ENCODE assay signal across 18 cellular contexts in genomic region chr19:18229915-18230314, GRCh38. TPM values are rescaled to one million over a fixed set of nuclear protein-coding genes. Genes with fewer than 3 reads are reported as not detected.
DNase-seq lines count a peak whose midpoint lies in the region; ATAC-seq, FAIRE-seq and TF ChIP-seq lines count a peak whose summit lies in the region.
"Had no signal": no experiment of that assay in that cellular context is flagged by ENCODE, and none has a peak within 500 bp of the region (broad histone marks: within the 10 kb centered on the region; RNA-seq: fewer than 3 reads in every experiment).

No MANE protein-coding gene starts in this region.

- DNase-seq in A549 (ENCODE audit: low read depth in 1 of 2, low spot score in 1 of 2): no peak
- DNase-seq in K562 (ENCODE audit: extremely low read depth in 1 of 4, low spot score in 3 of 4): no peak
- no peak for DNase-seq in OCI-M2 (lab: John Stamatoyannopoulos, UW; ENCODE audit: unreplicated experiment)
- DNase-seq in DMS79 (lab: John Stamatoyannopoulos, UW): no peak
- DNase-seq: 8988T; BE2C; CD4-positive, alpha-beta memory T cell; DMS153; DMS79 treated with DMSO at 0.1 percent for 48 hours; GF-D8; Kasumi-1; KG1 had no signal

- peaks cover 6% of the 10 kb centered on the region for H3K9me1 ChIP-seq in K562 (ENCODE audit: control insufficient read depth, insufficient read depth, low read length)

- TF ChIP-seq RAD21 in A549 (conservative IDR thresholded peaks at IDR 0.05 in 1 of 2, IDR thresholded peaks at IDR 0.05 in 1 of 2): no peak
- TF ChIP-seq RAD21 in K562 (CRISPR knock-in tag; conservative IDR thresholded peaks at IDR 0.05 in 1 of 2, IDR thresholded peaks at IDR 0.05 in 1 of 2): no peak

- H3K9me3 ChIP-seq in A549: no peaks in the 10 kb centered on the region
- H3K9me3 ChIP-seq in BLaER1 treated with 17β-estradiol and CSF1 and Interleukin-3, amounts not matched to agents 10 nM and 100 nM (replicated peaks in 1 of 11): no peaks in the 10 kb centered on the region
- no peaks in the 10 kb centered on the region for H3K9me3 ChIP-seq in K562 (replicated peaks; ENCODE audit: control insufficient read depth, insufficient read depth, low read depth, low read length)
- H3K9me3 ChIP-seq: BE2C had no signal

- peaks cover 15 to 22% (median 20%) of the 10 kb centered on the region in 11 experiments for H3K27me3 ChIP-seq in BLaER1 treated with 17β-estradiol and CSF1 and Interleukin-3, amounts not matched to agents 10 nM and 100 nM
- no peaks in the 10 kb centered on the region; a peak in 1 of 5 replicates for H3K27me3 ChIP-seq in K562 (ENCODE audit: control insufficient read depth in 2 of 2, insufficient read depth in 2 of 2, low read length in 2 of 2)

- peaks cover 0 to 13% (median 0%) of the 10 kb centered on the region in 11 experiments; a peak in 5 of 22 replicates for H4K20me1 ChIP-seq in BLaER1 treated with 17β-estradiol and CSF1 and Interleukin-3, amounts not matched to agents 10 nM and 100 nM
- H4K20me1 ChIP-seq in K562 (replicated peaks; ENCODE audit: control insufficient read depth, insufficient read depth, low read length): peaks cover 5% of the 10 kb centered on the region; the same call in 1 of the 2 replicates

- H3K4me2 ChIP-seq in A549 (no peak overlapping the region), K562 (ENCODE audit: insufficient read depth, low read length) (no peak overlapping the region)
- peak overlapping the region in 6 of 11 experiments; percentile 82 to 96 (median 93); a peak in 10 of 22 replicates for H3K4me2 ChIP-seq in BLaER1 treated with 17β-estradiol and CSF1 and Interleukin-3, amounts not matched to agents 10 nM and 100 nM

- TF ChIP-seq POLR2A in A549 (IDR thresholded peaks at IDR 0.05; ENCODE audit: low read length) (no peak), K562 (conservative IDR thresholded peaks at IDR 0.05) (no peak)

- CTCF ChIA-PET in A549 (lab: Yijun Ruan, JAX) (interaction anchor here (1.1 to 4.7 kb wide), 4 partner anchors 9 to 284 kb away, joined by 3 to 34 read pairs (median 4); no protein-coding TSS in a partner anchor), K562 (lab: Yijun Ruan, JAX; ENCODE audit: low intra/inter-chr PET ratio) (no interaction called here)

- WGBS in A549 (ENCODE audit: missing lambda C conversion rate): 57% methylated on average over 2 of the region's 4 CpGs
- 13% methylated on average over 4 of the region's 4 CpGs for WGBS in K562 (ENCODE audit: insufficient coverage, low coverage, missing lambda C conversion rate)

- peaks cover 24% of the 10 kb centered on the region for H3K4me1 ChIP-seq in A549
- peaks cover 51 to 78% (median 69%) of the 10 kb centered on the region in 10 experiments for H3K4me1 ChIP-seq in BLaER1 treated with 17β-estradiol and CSF1 and Interleukin-3, amounts not matched to agents 10 nM and 100 nM
- peaks cover 20 to 44% of the 10 kb centered on the region in 2 experiments; a peak in 4 of 5 replicates for H3K4me1 ChIP-seq in K562 (replicated peaks in 1 of 2; ENCODE audit: control insufficient read depth in 2 of 2, insufficient read depth in 2 of 2, low read length in 2 of 2)
- H3K4me1 ChIP-seq: HAP-1 had no signal

- in situ Hi-C loops in K562 (cut with MboI): no loop called here

- FAIRE-seq in A549 (lab: Jason Lieb, UNC) (no peak), K562 (lab: Jason Lieb, UNC) (no peak)
- FAIRE-seq: HTR-8/SVneo had no signal

- TF ChIP-seq EP300 in A549 (IDR thresholded peaks at IDR 0.05) (no peak), K562 (IDR thresholded peaks at IDR 0.05; ENCODE audit: low read length) (no peak)

- no peak for ATAC-seq in A549
- no peak for ATAC-seq in K562
- ATAC-seq in HG02970 (IDR thresholded peaks at IDR 0.05; ENCODE audit: low FRiP score, unreplicated experiment): no peak

- no peaks in the 10 kb centered on the region for H3K79me2 ChIP-seq in K562 (ENCODE audit: control insufficient read depth, insufficient read depth, low read length)

- H3K9ac ChIP-seq in BLaER1 treated with 17β-estradiol and CSF1 and Interleukin-3, amounts not matched to agents 10 nM and 100 nM: no peak overlapping the region
- no peak overlapping the region for H3K9ac ChIP-seq in K562 (ENCODE audit: insufficient read depth in 1 of 2, low read depth in 2 of 2, low read length in 2 of 2)

- H3K27ac ChIP-seq in A549: no peak overlapping the region
- H3K27ac ChIP-seq in BLaER1 treated with 17β-estradiol and CSF1 and Interleukin-3, amounts not matched to agents 10 nM and 100 nM: no peak overlapping the region
- H3K27ac ChIP-seq in K562 (ENCODE audit: extremely low read depth, low read depth, low read length): no peak overlapping the region

- intact Hi-C loops in K562 (cut with micrococcal nuclease): no loop called here

- TF ChIP-seq CTCF in A549 (IDR thresholded peaks at IDR 0.05) (no peak), K562 (IDR thresholded peaks at IDR 0.05 in 2 of 3, conservative IDR thresholded peaks at IDR 0.05 in 1 of 3; ENCODE audit: insufficient read depth in 2 of 3, low read depth in 1 of 3, low read length in 3 of 3) (no peak)

- no TSS peak for BruUV-seq in K562 (replicated peaks; lab: Mats Ljungman, UMichigan)

- H2AFZ ChIP-seq in K562 (ENCODE audit: low read depth, low read length): no peak overlapping the region

- POLR2A ChIA-PET in A549 (lab: Yijun Ruan, JAX): no interaction called here
- POLR2A ChIA-PET in K562 (lab: Yijun Ruan, JAX): interaction anchor here (1.3 to 1.4 kb wide), 2 partner anchors 11 to 48 kb away, joined by 3 read pairs; no protein-coding TSS in a partner anchor

- H3K4me3 ChIP-seq in A549 (no peak overlapping the region), K562 (no peak overlapping the region)
- no peak overlapping the region for H3K4me3 ChIP-seq in BLaER1 treated with 17β-estradiol and CSF1 and Interleukin-3, amounts not matched to agents 10 nM and 100 nM
- H3K4me3 ChIP-seq: HAP-1 had no signal

- no peaks in the 10 kb centered on the region for H3K36me3 ChIP-seq in BLaER1 treated with 17β-estradiol and CSF1 and Interleukin-3, amounts not matched to agents 10 nM and 100 nM
- H3K36me3 ChIP-seq in K562 (ENCODE audit: control insufficient read depth, insufficient read depth, low read length): no peaks in the 10 kb centered on the region
- H3K36me3 ChIP-seq: BE2C, HAP-1 had no signal

RNA-seq across cellular contexts. Expression of gene PDE4C, which starts 3.7 kb away (rescaled TPM):
- polyA plus RNA-seq in A549 (2011; rRNA removed): 0.25 and 0.54 TPM in 2 replicates
- 0.33 and 0.53 TPM in 2 replicates for polyA plus RNA-seq in A549 (2012; cell fraction: cytosol; rRNA removed)
- polyA plus RNA-seq in A549 (2012; cell fraction: nucleus; rRNA removed): 2.6 and 3.3 TPM in 2 replicates
- 0.34 to 0.65 TPM (median 0.55 TPM) in 3 replicates for polyA plus RNA-seq in A549 (2017; fragmentation: RNase III; extraction: RNeasy Plus Mini Kit Qiagen cat#74134 plus additional on column Dnase treatment)
- 0.21 TPM in 1 of 2 replicates, not detected in the other for polyA minus RNA-seq in A549 (2011; rRNA and poly(A)+ RNA removed)
- 1.9 and 5.1 TPM in 2 replicates for total RNA-seq in K562 (2011; cell fraction: chromatin; rRNA removed; ENCODE audit: low replicate concordance)
- 2.2 and 3.0 TPM in 2 replicates for total RNA-seq in K562 (2011; cell fraction: nucleolus; rRNA removed)
- 1.3 and 1.6 TPM in 2 replicates for total RNA-seq in K562 (2011; cell fraction: nucleoplasm; rRNA removed)
- 0.16 and 0.91 TPM in 2 replicates for total RNA-seq in K562 (2014; rRNA removed)
- total RNA-seq in K562 (2014; rRNA removed; fragmentation: Illumina TruSeq; extraction: Trizol): 0.11 and 0.29 TPM in 2 replicates
- not detected in 2 replicates for total RNA-seq in K562 (2015; rRNA removed; fragmentation: Illumina TruSeq; extraction: Trizol)
- 0.29 and 0.45 TPM in 2 replicates for total RNA-seq in K562 (2021)
- polyA plus RNA-seq in K562 (2011; rRNA removed): 0.60 and 0.81 TPM in 2 replicates
- 0.83 and 0.88 TPM in 2 replicates for polyA plus RNA-seq in K562 (2011; cell fraction: cytosol; rRNA removed)
- 4.1 and 6.8 TPM in 2 replicates for polyA plus RNA-seq in K562 (2011; cell fraction: nucleus; rRNA removed)
- polyA plus RNA-seq in K562 (2012): 0.17 and 0.22 TPM in 2 replicates
- polyA plus RNA-seq in K562 (2014; fragmentation: Illumina TruSeq; extraction: Trizol): 0.06 and 0.24 TPM in 2 replicates
- under 1 TPM; 0.04 to 0.08 TPM for polyA plus RNA-seq in K562 (2014; fragmentation: Nextera tagmentation; extraction: Ambion mirVana)
- polyA plus RNA-seq in K562 (2014; rRNA removed): 0.81 and 0.89 TPM in 2 replicates
- 0.18 TPM in 1 of 2 replicates, not detected in the other for polyA minus RNA-seq in K562 (2011; rRNA and poly(A)+ RNA removed)
- 0.86 TPM in 1 of 2 replicates, not detected in the other for polyA minus RNA-seq in K562 (2011; cell fraction: cytosol; rRNA and poly(A)+ RNA removed)
- polyA minus RNA-seq in K562 (2011; cell fraction: nucleus; rRNA and poly(A)+ RNA removed): 1.1 and 1.8 TPM in 2 replicates
- polyA plus RNA-seq: CD14-positive monocyte; CD4-positive, alpha-beta memory T cell; IgD-negative memory B cell had no signal

RNA-seq across cellular contexts. Expression of gene RAB3A, which starts 26.1 kb away (rescaled TPM):
- polyA plus RNA-seq in A549 (2011; rRNA removed) (0.39 and 1.0 TPM in 2 replicates), A549 (2017; fragmentation: RNase III; extraction: RNeasy Plus Mini Kit Qiagen cat#74134 plus additional on column Dnase treatment) (1.0 to 1.6 TPM (median 1.4 TPM) in 3 replicates), K562 (2011; rRNA removed) (0.84 and 2.9 TPM in 2 replicates), K562 (2014; fragmentation: Illumina TruSeq; extraction: Trizol) (1.9 and 2.8 TPM in 2 replicates), K562 (2014; fragmentation: Nextera tagmentation; extraction: Ambion mirVana) (under 1 TPM in 1 of 2 experiments, not detected in 1; 0.17 TPM), K562 (2014; rRNA removed) (0.94 and 1.00 TPM in 2 replicates)
- polyA plus RNA-seq in A549 (2012; cell fraction: cytosol; rRNA removed): 1.8 and 2.2 TPM in 2 replicates
- 1.5 and 2.9 TPM in 2 replicates for polyA plus RNA-seq in A549 (2012; cell fraction: nucleus; rRNA removed)
- 4.0 and 4.3 TPM in 2 replicates for polyA minus RNA-seq in A549 (2011; rRNA and poly(A)+ RNA removed)
- 10.4 and 16.2 TPM in 2 replicates for total RNA-seq in K562 (2011; cell fraction: chromatin; rRNA removed; ENCODE audit: low replicate concordance)
- 8.7 and 9.3 TPM in 2 replicates for total RNA-seq in K562 (2011; cell fraction: nucleolus; rRNA removed)
- 7.6 and 8.3 TPM in 2 replicates for total RNA-seq in K562 (2011; cell fraction: nucleoplasm; rRNA removed)
- total RNA-seq in K562 (2014; rRNA removed) (0.86 and 2.5 TPM in 2 replicates), K562 (2014; rRNA removed; fragmentation: Illumina TruSeq; extraction: Trizol) (0.26 and 0.69 TPM in 2 replicates), K562 (2015; rRNA removed; fragmentation: Illumina TruSeq; extraction: Trizol) (1.6 and 1.7 TPM in 2 replicates), K562 (2021) (3.7 and 5.1 TPM in 2 replicates)
- polyA plus RNA-seq in K562 (2011; cell fraction: cytosol; rRNA removed): 1.7 and 3.2 TPM in 2 replicates
- 4.7 and 6.5 TPM in 2 replicates for polyA plus RNA-seq in K562 (2011; cell fraction: nucleus; rRNA removed)
- 1.5 and 2.0 TPM in 2 replicates for polyA plus RNA-seq in K562 (2012)
- polyA minus RNA-seq in K562 (2011; rRNA and poly(A)+ RNA removed): 6.4 and 9.5 TPM in 2 replicates
- 5.4 and 7.2 TPM in 2 replicates for polyA minus RNA-seq in K562 (2011; cell fraction: cytosol; rRNA and poly(A)+ RNA removed)
- 3.9 and 8.4 TPM in 2 replicates for polyA minus RNA-seq in K562 (2011; cell fraction: nucleus; rRNA and poly(A)+ RNA removed)

RNA-seq across cellular contexts. Expression of gene MPV17L2, which starts 36.9 kb away (rescaled TPM):
- polyA plus RNA-seq in A549 (2011; rRNA removed) (8.3 and 11.4 TPM in 2 replicates), A549 (2017; fragmentation: RNase III; extraction: RNeasy Plus Mini Kit Qiagen cat#74134 plus additional on column Dnase treatment) (12.2 to 13.9 TPM (median 12.3 TPM) in 3 replicates), K562 (2011; rRNA removed) (28.4 and 49.3 TPM in 2 replicates), K562 (2014; fragmentation: Illumina TruSeq; extraction: Trizol) (60.2 and 60.9 TPM in 2 replicates), K562 (2014; fragmentation: Nextera tagmentation; extraction: Ambion mirVana) (10 to 100 TPM; 10.6 to 11.0 TPM), K562 (2014; rRNA removed) (60.0 and 67.1 TPM in 2 replicates)
- polyA plus RNA-seq in A549 (2012; cell fraction: cytosol; rRNA removed): 21.3 and 27.1 TPM in 2 replicates
- polyA plus RNA-seq in A549 (2012; cell fraction: nucleus; rRNA removed): 11.6 and 15.3 TPM in 2 replicates
- polyA minus RNA-seq in A549 (2011; rRNA and poly(A)+ RNA removed): 11.7 and 13.5 TPM in 2 replicates
- 8.8 and 30.9 TPM in 2 replicates for total RNA-seq in K562 (2011; cell fraction: chromatin; rRNA removed; ENCODE audit: low replicate concordance)
- total RNA-seq in K562 (2011; cell fraction: nucleolus; rRNA removed): 42.9 and 46.5 TPM in 2 replicates
- 23.2 and 24.7 TPM in 2 replicates for total RNA-seq in K562 (2011; cell fraction: nucleoplasm; rRNA removed)
- total RNA-seq in K562 (2014; rRNA removed) (37.8 and 54.6 TPM in 2 replicates), K562 (2014; rRNA removed; fragmentation: Illumina TruSeq; extraction: Trizol) (11.7 and 21.1 TPM in 2 replicates), K562 (2015; rRNA removed; fragmentation: Illumina TruSeq; extraction: Trizol) (27.8 and 28.5 TPM in 2 replicates), K562 (2021) (31.7 and 33.8 TPM in 2 replicates)
- polyA plus RNA-seq in K562 (2011; cell fraction: cytosol; rRNA removed): 61.2 and 112 TPM in 2 replicates
- polyA plus RNA-seq in K562 (2011; cell fraction: nucleus; rRNA removed): 20.0 and 27.3 TPM in 2 replicates
- 30.6 and 34.2 TPM in 2 replicates for polyA plus RNA-seq in K562 (2012)
- 14.7 and 21.0 TPM in 2 replicates for polyA minus RNA-seq in K562 (2011; rRNA and poly(A)+ RNA removed)
- 13.2 and 21.0 TPM in 2 replicates for polyA minus RNA-seq in K562 (2011; cell fraction: cytosol; rRNA and poly(A)+ RNA removed)
- 10.2 and 11.6 TPM in 2 replicates for polyA minus RNA-seq in K562 (2011; cell fraction: nucleus; rRNA and poly(A)+ RNA removed)

RNA-seq across cellular contexts. Expression of gene IQCN, which starts 44.3 kb away (rescaled TPM):
- polyA plus RNA-seq in A549 (2011; rRNA removed) (0.34 and 0.63 TPM in 2 replicates), A549 (2017; fragmentation: RNase III; extraction: RNeasy Plus Mini Kit Qiagen cat#74134 plus additional on column Dnase treatment) (0.49 to 0.64 TPM (median 0.50 TPM) in 3 replicates), K562 (2011; rRNA removed) (0.01 and 0.03 TPM in 2 replicates), K562 (2014; fragmentation: Illumina TruSeq; extraction: Trizol) (0.01 and 0.03 TPM in 2 replicates), K562 (2014; fragmentation: Nextera tagmentation; extraction: Ambion mirVana) (not detected), K562 (2014; rRNA removed) (not detected in 2 replicates)
- 0.17 and 0.21 TPM in 2 replicates for polyA plus RNA-seq in A549 (2012; cell fraction: cytosol; rRNA removed)
- polyA plus RNA-seq in A549 (2012; cell fraction: nucleus; rRNA removed): 2.2 and 2.4 TPM in 2 replicates
- 1.5 and 2.2 TPM in 2 replicates for polyA minus RNA-seq in A549 (2011; rRNA and poly(A)+ RNA removed)
- 0.35 and 0.67 TPM in 2 replicates for total RNA-seq in K562 (2011; cell fraction: chromatin; rRNA removed; ENCODE audit: low replicate concordance)
- total RNA-seq in K562 (2011; cell fraction: nucleolus; rRNA removed): 0.17 and 0.39 TPM in 2 replicates
- 0.29 and 0.38 TPM in 2 replicates for total RNA-seq in K562 (2011; cell fraction: nucleoplasm; rRNA removed)
- total RNA-seq in K562 (2014; rRNA removed) (0.04 and 0.05 TPM in 2 replicates), K562 (2014; rRNA removed; fragmentation: Illumina TruSeq; extraction: Trizol) (0.04 TPM in 1 of 2 replicates, not detected in the other), K562 (2015; rRNA removed; fragmentation: Illumina TruSeq; extraction: Trizol) (0.04 and 0.07 TPM in 2 replicates), K562 (2021) (0.07 and 0.16 TPM in 2 replicates)
- 0.01 TPM in 1 of 2 replicates, not detected in the other for polyA plus RNA-seq in K562 (2011; cell fraction: cytosol; rRNA removed)
- 0.06 and 0.33 TPM in 2 replicates for polyA plus RNA-seq in K562 (2011; cell fraction: nucleus; rRNA removed)
- polyA plus RNA-seq in K562 (2012): 0.05 and 0.35 TPM in 2 replicates
- 0.21 TPM in 1 of 2 replicates, not detected in the other for polyA minus RNA-seq in K562 (2011; rRNA and poly(A)+ RNA removed)
- not detected in 2 replicates for polyA minus RNA-seq in K562 (2011; cell fraction: cytosol; rRNA and poly(A)+ RNA removed)
- 0.22 and 0.27 TPM in 2 replicates for polyA minus RNA-seq in K562 (2011; cell fraction: nucleus; rRNA and poly(A)+ RNA removed)
- polyA plus RNA-seq: CD14-positive monocyte had no signal

RNA-seq across cellular contexts. Expression of gene JUND, which starts 51.5 kb away (rescaled TPM):
- polyA plus RNA-seq in A549 (2011; rRNA removed): 52.9 and 68.9 TPM in 2 replicates
- 96.0 and 202 TPM in 2 replicates for polyA plus RNA-seq in A549 (2012; cell fraction: cytosol; rRNA removed)
- polyA plus RNA-seq in A549 (2012; cell fraction: nucleus; rRNA removed): 69.5 and 147 TPM in 2 replicates
- 52.6 to 70.4 TPM (median 65.1 TPM) in 3 replicates for polyA plus RNA-seq in A549 (2017; fragmentation: RNase III; extraction: RNeasy Plus Mini Kit Qiagen cat#74134 plus additional on column Dnase treatment)
- 23.0 and 35.5 TPM in 2 replicates for polyA minus RNA-seq in A549 (2011; rRNA and poly(A)+ RNA removed)
- 31.7 and 143 TPM in 2 replicates for total RNA-seq in K562 (2011; cell fraction: chromatin; rRNA removed; ENCODE audit: low replicate concordance)
- 201 and 240 TPM in 2 replicates for total RNA-seq in K562 (2011; cell fraction: nucleolus; rRNA removed)
- total RNA-seq in K562 (2011; cell fraction: nucleoplasm; rRNA removed): 97.7 and 104 TPM in 2 replicates
- 279 and 297 TPM in 2 replicates for total RNA-seq in K562 (2014; rRNA removed)
- 17.4 and 22.6 TPM in 2 replicates for total RNA-seq in K562 (2014; rRNA removed; fragmentation: Illumina TruSeq; extraction: Trizol)
- total RNA-seq in K562 (2015; rRNA removed; fragmentation: Illumina TruSeq; extraction: Trizol): 33.1 and 33.7 TPM in 2 replicates
- total RNA-seq in K562 (2021): 245 and 286 TPM in 2 replicates
- polyA plus RNA-seq in K562 (2011; rRNA removed): 74.2 and 83.0 TPM in 2 replicates
- polyA plus RNA-seq in K562 (2011; cell fraction: cytosol; rRNA removed): 93.8 and 405 TPM in 2 replicates
- 78.6 and 150 TPM in 2 replicates for polyA plus RNA-seq in K562 (2011; cell fraction: nucleus; rRNA removed)
- polyA plus RNA-seq in K562 (2012): 73.8 and 111 TPM in 2 replicates
- polyA plus RNA-seq in K562 (2014; fragmentation: Illumina TruSeq; extraction: Trizol): 42.3 and 63.5 TPM in 2 replicates
- polyA plus RNA-seq in K562 (2014; fragmentation: Nextera tagmentation; extraction: Ambion mirVana): 10 to 100 TPM in 1 of 2 experiments, 1 to 10 TPM in 1; 6.4 to 11.8 TPM
- polyA plus RNA-seq in K562 (2014; rRNA removed): 210 and 216 TPM in 2 replicates
- polyA minus RNA-seq in K562 (2011; rRNA and poly(A)+ RNA removed): 27.0 and 65.5 TPM in 2 replicates
- 243 and 277 TPM in 2 replicates for polyA minus RNA-seq in K562 (2011; cell fraction: cytosol; rRNA and poly(A)+ RNA removed)
- polyA minus RNA-seq in K562 (2011; cell fraction: nucleus; rRNA and poly(A)+ RNA removed): 89.5 and 108 TPM in 2 replicates

Comparison
In these comparisons a context has a peak if more than half of its experiments do, and no peak if none do; other contexts are left out.
1. H3K4me2 ChIP-seq: peak in BLaER1 treated with 17β-estradiol and CSF1 and Interleukin-3, amounts not matched to agents 10 nM and 100 nM (6 of 11); none in A549 (single experiment) and K562 (single experiment).
2. Of the 35 proteins assayed by ChIP-seq in both K562 and A549: peak only in K562: none; only in A549: none; in both: ZFP36; in neither: 33; mixed calls (peak in some experiments, not most) for 1.